Comparison of ENCODE assay signal across 8 cellular contexts in genomic region chr9:16828335-16829281, GRCh38. TPM values are rescaled to one million over a fixed set of nuclear protein-coding genes. Genes with fewer than 3 reads are reported as not detected.
DNase-seq lines count a peak whose midpoint lies in the region; ATAC-seq, FAIRE-seq and TF ChIP-seq lines count a peak whose summit lies in the region.

No MANE protein-coding gene starts in this region.

- H3K4me2 ChIP-seq in IMR-90 (ENCODE audit: low read depth, low read length) (peak overlapping the region; percentile 97), H1 (ENCODE audit: insufficient read depth in 1 of 2, low read depth in 2 of 2, low read length in 2 of 2) (peak overlapping the region; percentile 50 to 59)

- H4K91ac ChIP-seq in IMR-90 (ENCODE audit: insufficient read depth, low read depth, low read length) (peak overlapping the region; percentile 81), H1 (replicated peaks; ENCODE audit: insufficient read length, low read length) (no peak overlapping the region)

- BruUV-seq in IMR-90 (replicated peaks; lab: Mats Ljungman, UMichigan) = no TSS peak

- WGBS in IMR-90 (ENCODE audit: extremely low coverage in 2 of 2, insufficient read length in 1 of 2), 2 experiments = 0% methylated on average over 9 of the region's 30 CpGs; no CpG with 5 or more reads in 1 of the 2 experiments
- 48% methylated on average over 16 of the region's 30 CpGs; no CpG with 5 or more reads in 1 of the 2 experiments for WGBS in H1 (ENCODE audit: extremely low coverage in 1 of 2, insufficient coverage in 1 of 2, insufficient read length in 1 of 2, insufficient replicate concordance in 2 of 2, low coverage in 1 of 2, low lambda C conversion rate in 2 of 2, missing lambda C conversion rate in 1 of 2), 2 experiments
- 15% methylated on average over 30 of the region's 30 CpGs for WGBS in liver
- 7 to 8% methylated on average over 30 of the region's 30 CpGs for WGBS in tibial nerve, 2 donors

- H3K79me1 ChIP-seq in IMR-90 (ENCODE audit: low read depth in 1 of 2, low read length in 2 of 2) = peaks cover 35 to 63% of the 10 kb centered on the region in 2 experiments
- no peaks in the 10 kb centered on the region; the same call in none of the 2 replicates for H3K79me1 ChIP-seq in H1 (ENCODE audit: low read depth, low read length)

- dilution Hi-C loops in IMR-90 (cut with HindIII; ENCODE audit: low sequenced_read_pairs, unreplicated experiment) = no loop called here

- H2BK20ac ChIP-seq in IMR-90 (ENCODE audit: low read depth, low read length) = peak overlapping the region; percentile 65
- H2BK20ac ChIP-seq in H1 (ENCODE audit: low read length) = no peak overlapping the region

- H2BK12ac ChIP-seq in H1 (ENCODE audit: low read depth, low read length) = no peak overlapping the region

- DNase-seq in IMR-90 (peak; percentile 78), H1 (ENCODE audit: low read depth in 1 of 2, low spot score in 2 of 2) (peak in 1 of 2 experiments; percentile 58), tibial nerve (ENCODE audit: low spot score in 2 of 2) (peak in 1 of 2 donors; percentile 15), NCI-H774 (lab: John Stamatoyannopoulos, UW) (no peak), GM20000 (ENCODE audit: low spot score) (no peak)
- no peak for DNase-seq in effector CD4-positive, alpha-beta T cell
- no peak for DNase-seq in stimulated activated CD4-positive, alpha-beta T cell treated with anti-CD3 and anti-CD28 coated beads, Interleukin-4, amount 100 ng/mL, for 4 hours

- H3K23ac ChIP-seq in IMR-90 (ENCODE audit: low read depth, low read length) = peak overlapping the region; percentile 88
- no peak overlapping the region for H3K23ac ChIP-seq in H1 (ENCODE audit: insufficient read length)

- H3K27ac ChIP-seq in IMR-90 (ENCODE audit: insufficient read depth, low read length) (peak overlapping the region; percentile 93), H1 (ENCODE audit: low read depth, low read length) (no peak overlapping the region), liver (ENCODE audit: low read depth in 1 of 2, low read length in 2 of 2) (peak overlapping the region in 1 of 2 donors; percentile 29), tibial nerve (peak overlapping the region; percentile 35 to 79 (median 65))

- H3K18ac ChIP-seq in IMR-90 (ENCODE audit: low read depth, low read length) (peak overlapping the region; percentile 94), H1 (ENCODE audit: extremely low read depth, low read length) (no peak overlapping the region)

- no peak for TF ChIP-seq RAD21 in IMR-90 (IDR thresholded peaks at IDR 0.05; ENCODE audit: low read length)
- TF ChIP-seq RAD21 in H1 (IDR thresholded peaks at IDR 0.05 in 1 of 2, conservative IDR thresholded peaks at IDR 0.05 in 1 of 2; ENCODE audit: low read depth in 2 of 2, low read length in 2 of 2) = no peak
- TF ChIP-seq RAD21 in liver (IDR thresholded peaks at IDR 0.05) = no peak

- H3K4me3 ChIP-seq in IMR-90 (ENCODE audit: insufficient read depth, low read depth, low read length) = peak overlapping the region; percentile 22; the same call in 1 of the 2 replicates
- H3K4me3 ChIP-seq in H1 (ENCODE audit: extremely low read depth in 1 of 4, insufficient read depth in 2 of 4, low read depth in 3 of 4, low read length in 4 of 4) = peak overlapping the region in 1 of 4 experiments; percentile 32; a peak in 2 of 8 replicates
- no peak overlapping the region for H3K4me3 ChIP-seq in liver (ENCODE audit: low read depth in 1 of 3, low read length in 3 of 3)
- H3K4me3 ChIP-seq in tibial nerve = peak overlapping the region; percentile 22 to 44 (median 28)

- POLR2A ChIA-PET in IMR-90 (lab: Charles Lee; ENCODE audit: unreplicated experiment) = no interaction called here
- POLR2A ChIA-PET in H1 (lab: Charles Lee; ENCODE audit: partially characterized antibody) = interaction anchor here (1.1 kb wide), 1 partner anchor 18 kb away, joined by 4 read pairs; no protein-coding TSS in a partner anchor

- H4K20me1 ChIP-seq in IMR-90 (ENCODE audit: insufficient read depth, low read length) = no peaks in the 10 kb centered on the region
- no peaks in the 10 kb centered on the region for H4K20me1 ChIP-seq in H1 (replicated peaks in 1 of 2; ENCODE audit: control insufficient read depth in 1 of 2, insufficient read depth in 2 of 2, low read length in 2 of 2)

- peak overlapping the region; percentile 82 for H2BK120ac ChIP-seq in IMR-90 (ENCODE audit: low read depth, low read length)
- peak overlapping the region; percentile 9 for H2BK120ac ChIP-seq in H1 (replicated peaks; ENCODE audit: low read depth, low read length)

- ATAC-seq in IMR-90 (ENCODE audit: low read depth) = peak; percentile 21

- TF ChIP-seq CTCF in IMR-90 (conservative IDR thresholded peaks at IDR 0.05; ENCODE audit: low read depth, low read length) (no peak), H1 (IDR thresholded peaks at IDR 0.05; ENCODE audit: control extremely low read depth in 1 of 3, insufficient read depth in 1 of 3, low read depth in 1 of 3, low read length in 3 of 3) (0 out of 4 replicates have a peak, but pooled peaks of 1 of the 3 experiments have one; percentile 2), liver (IDR thresholded peaks at IDR 0.05; ENCODE audit: low read depth, low read length, missing input control) (no peak), tibial nerve (IDR thresholded peaks at IDR 0.05) (no peak), GM20000 (IDR thresholded peaks at IDR 0.05; ENCODE audit: extremely low read depth, missing control alignments) (no peak)

- H3K56ac ChIP-seq in IMR-90 (ENCODE audit: extremely low read depth, insufficient read depth, low read length) (peak overlapping the region; percentile 60), H1 (replicated peaks; ENCODE audit: insufficient read length, low read depth, low read length) (no peak overlapping the region)

- peak overlapping the region; percentile 71 for H2AK9ac ChIP-seq in IMR-90 (replicated peaks; ENCODE audit: low read depth, low read length, poor library complexity)

- H3K14ac ChIP-seq in IMR-90 (replicated peaks; ENCODE audit: low read depth, low read length) = peak overlapping the region; percentile 58
- H3K14ac ChIP-seq in H1 (ENCODE audit: insufficient read length) = no peak overlapping the region

- FAIRE-seq in H1 (lab: Jason Lieb, UNC) = peak; percentile 81

- H3K4ac ChIP-seq in IMR-90 (ENCODE audit: low read depth, low read length) = peak overlapping the region; percentile 67
- no peak overlapping the region for H3K4ac ChIP-seq in H1 (replicated peaks; ENCODE audit: insufficient read length, low read depth, low read length)

- H3K27me3 ChIP-seq in IMR-90 (ENCODE audit: control insufficient read depth, insufficient read depth, low read length) = no peaks in the 10 kb centered on the region
- H3K27me3 ChIP-seq in H1 (replicated peaks in 1 of 4; ENCODE audit: control insufficient read depth in 3 of 4, extremely low read depth in 1 of 4, insufficient read depth in 3 of 4, low read length in 3 of 4) = no peaks in the 10 kb centered on the region
- H3K27me3 ChIP-seq in liver (ENCODE audit: control insufficient read depth in 4 of 4, insufficient read depth in 4 of 4, low read length in 3 of 4) = peaks cover 0 to 5% (median 1%) of the 10 kb centered on the region in 4 donors
- no peaks in the 10 kb centered on the region for H3K27me3 ChIP-seq in tibial nerve

- H3K9me3 ChIP-seq in IMR-90 (ENCODE audit: control insufficient read depth, insufficient read depth, low read length) = no peaks in the 10 kb centered on the region
- H3K9me3 ChIP-seq in H1 (ENCODE audit: insufficient read depth in 2 of 2, low read depth in 1 of 2, low read length in 1 of 2) = no peaks in the 10 kb centered on the region
- peaks cover 0 to 2% (median 0%) of the 10 kb centered on the region in 4 donors for H3K9me3 ChIP-seq in liver (ENCODE audit: control insufficient read depth in 4 of 4, low read length in 3 of 4)
- H3K9me3 ChIP-seq in tibial nerve = no peaks in the 10 kb centered on the region

- H3K4me1 ChIP-seq in IMR-90 (ENCODE audit: control insufficient read depth, insufficient read depth, low read length) = peaks cover 22% of the 10 kb centered on the region
- peaks cover 10 to 26% (median 14%) of the 10 kb centered on the region in 4 experiments for H3K4me1 ChIP-seq in H1 (replicated peaks in 1 of 4; ENCODE audit: control insufficient read depth in 3 of 4, insufficient read depth in 4 of 4, low read length in 3 of 4)
- H3K4me1 ChIP-seq in liver (ENCODE audit: control insufficient read depth in 4 of 4, insufficient read depth in 4 of 4, low read length in 3 of 4) = no peaks in the 10 kb centered on the region
- H3K4me1 ChIP-seq in tibial nerve = peaks cover 0 to 34% (median 3%) of the 10 kb centered on the region in 4 donors

- TF ChIP-seq EP300 in H1 (IDR thresholded peaks at IDR 0.05; ENCODE audit: borderline replicate concordance in 1 of 2, low read depth in 2 of 2, low read length in 2 of 2) = no peak
- TF ChIP-seq EP300 in tibial nerve (IDR thresholded peaks at IDR 0.05) = no peak

- H2BK5ac ChIP-seq in IMR-90 (ENCODE audit: low read depth, low read length, poor library complexity, severe bottlenecking) = peak overlapping the region; percentile 97
- no peak overlapping the region; the same call in 1 of the 2 replicates for H2BK5ac ChIP-seq in H1 (ENCODE audit: low read depth, low read length)

- peaks cover 2 to 68% of the 10 kb centered on the region in 2 experiments for H3K79me2 ChIP-seq in H1 (ENCODE audit: control insufficient read depth in 1 of 2, insufficient read depth in 2 of 2, low read length in 2 of 2)

- peak overlapping the region; percentile 83 for H2AFZ ChIP-seq in IMR-90 (replicated peaks; ENCODE audit: low read length, poor library complexity)
- 0 out of 2 replicates have a peak overlapping the region, but pooled peaks have one; percentile 5 for H2AFZ ChIP-seq in H1 (ENCODE audit: low read length)

- intact Hi-C loops in IMR-90 (cut with micrococcal nuclease) = loop anchor here (5.0 to 10.0 kb wide), 2 partner anchors 101 to 234 kb away; no protein-coding TSS in a partner anchor

- peak overlapping the region; percentile 37 to 82 for H4K8ac ChIP-seq in IMR-90 (ENCODE audit: low read depth in 2 of 2, low read length in 2 of 2)
- no peak overlapping the region for H4K8ac ChIP-seq in H1 (ENCODE audit: extremely low read depth, insufficient read depth, low read length)

- CTCF ChIA-PET in IMR-90 (lab: Yijun Ruan, JAX) = no interaction called here
- CTCF ChIA-PET in H1 (lab: Charles Lee; ENCODE audit: partially characterized antibody) = no interaction called here

- peaks cover 14% of the 10 kb centered on the region for H3K9me1 ChIP-seq in IMR-90 (ENCODE audit: insufficient read depth, low read length)

- in situ Hi-C loops in IMR-90 (cut with MboI; ENCODE audit: low sequenced_read_pairs) = no loop called here

- 0 out of 2 replicates have a peak, but pooled peaks cover 1% of the 10 kb centered on the region for H3K36me3 ChIP-seq in IMR-90 (ENCODE audit: control insufficient read depth, insufficient read depth, low read length)
- no peaks in the 10 kb centered on the region; a peak in 1 of 8 replicates for H3K36me3 ChIP-seq in H1 (ENCODE audit: control insufficient read depth in 2 of 4, insufficient read depth in 4 of 4, low read length in 3 of 4)
- H3K36me3 ChIP-seq in liver (ENCODE audit: control insufficient read depth in 4 of 4, insufficient read depth in 3 of 4, low read depth in 1 of 4, low read length in 3 of 4) = no peaks in the 10 kb centered on the region
- no peaks in the 10 kb centered on the region for H3K36me3 ChIP-seq in tibial nerve

- H2AK5ac ChIP-seq in IMR-90 (ENCODE audit: low read depth, low read length) (peak overlapping the region; percentile 5), H1 (ENCODE audit: low read depth, low read length) (no peak overlapping the region)

- TF ChIP-seq POLR2A in IMR-90 (IDR thresholded peaks at IDR 0.05; ENCODE audit: low read depth, low read length) (no peak), H1 (IDR thresholded peaks at IDR 0.05; ENCODE audit: control extremely low read depth in 1 of 2, low read depth in 2 of 2, low read length in 2 of 2) (no peak), tibial nerve (IDR thresholded peaks at IDR 0.05) (no peak)

- peak overlapping the region; percentile 91 for H4K5ac ChIP-seq in IMR-90 (ENCODE audit: low read depth, low read length)
- H4K5ac ChIP-seq in H1 (ENCODE audit: insufficient read length, low read depth, low read length) = no peak overlapping the region

- H2BK15ac ChIP-seq in IMR-90 (ENCODE audit: low read depth, low read length) (peak overlapping the region; percentile 17; the same call in 2 of the 3 replicates), H1 (ENCODE audit: low read length) (no peak overlapping the region)

- H3K9ac ChIP-seq in IMR-90 (ENCODE audit: low read depth, low read length) (peak overlapping the region; percentile 74), H1 (replicated peaks in 1 of 4; ENCODE audit: extremely low read depth in 1 of 4, low read depth in 3 of 4, low read length in 3 of 4) (no peak overlapping the region), liver (ENCODE audit: low read depth in 1 of 2, low read length in 2 of 2) (no peak overlapping the region)

- no peaks in the 10 kb centered on the region for H3K23me2 ChIP-seq in H1 (ENCODE audit: low read depth, low read length)

RNA-seq across cellular contexts. Expression of gene BNC2, which starts 41.9 kb away (rescaled TPM):
- 37.8 and 45.2 TPM in 2 replicates for total RNA-seq in IMR-90 (2012; rRNA removed)
- 15.5 and 16.6 TPM in 2 replicates for polyA plus RNA-seq in IMR-90 (2012; rRNA removed)
- polyA plus RNA-seq in IMR-90 (2012; cell fraction: cytosol; rRNA removed) = 6.6 and 8.4 TPM in 2 replicates
- polyA plus RNA-seq in IMR-90 (2012; cell fraction: nucleus; rRNA removed; ENCODE audit: low replicate concordance) = 23.9 and 49.3 TPM in 2 replicates
- total RNA-seq in H1 (2021; fragmentation: NEBNext Ultra II Directional; extraction: Animal tissue kit (Norgen Biotek cat#: 25700)) = 26.8 and 28.1 TPM in 2 replicates
- 11.3 and 16.0 TPM in 2 replicates for polyA plus RNA-seq in H1 (2011; rRNA removed)
- polyA plus RNA-seq in H1 (2011; cell fraction: cytosol; rRNA removed) = 15.0 TPM
- polyA plus RNA-seq in H1 (2011; cell fraction: nucleus; rRNA removed) = 24.5 TPM
- 13.5 to 21.7 TPM (median 16.4 TPM) in 4 replicates for polyA plus RNA-seq in H1 (2012, experiment 1 of 2)
- polyA plus RNA-seq in H1 (2012, experiment 2 of 2) = 0.97 TPM
- 3.9 TPM for polyA plus RNA-seq in H1 (2013, experiment 1 of 2)
- 3.4 TPM for polyA plus RNA-seq in H1 (2013, experiment 2 of 2)
- polyA minus RNA-seq in H1 (2011; rRNA and poly(A)+ RNA removed) = 100 and 146 TPM in 2 replicates
- polyA minus RNA-seq in H1 (2011; cell fraction: cytosol; rRNA and poly(A)+ RNA removed) = 19.4 TPM
- polyA minus RNA-seq in H1 (2011; cell fraction: nucleus; rRNA and poly(A)+ RNA removed) = 85.0 TPM
- total RNA-seq in liver = under 1 TPM; 0.09 to 0.67 TPM
- polyA plus RNA-seq in liver = under 1 TPM; 0.07 TPM
- 10 to 100 TPM; 69.9 to 89.6 (median 88.4) TPM for total RNA-seq in tibial nerve

Comparison
In these comparisons a context has a peak if more than half of its experiments do, and no peak if none do; other contexts are left out.
1. H3K4me3 ChIP-seq: peak in IMR-90 (single experiment) and tibial nerve (4 of 4); none in liver (0 of 3).
2. RNA of gene BNC2, which starts 41.9 kb away (total RNA-seq): 69.9 to 89.6 TPM in tibial nerve, 37.8 to 45.2 TPM in IMR-90 and 26.8 to 28.1 TPM in H1; 0.09 to 0.67 TPM in liver; every median in the first group is over 10 times any median in the second.